ENCODE assay signal across 1 cellular context in genomic region chr4:82363896-82364487, GRCh38.
TF ChIP-seq lines count a peak whose summit lies in the region.

No MANE protein-coding gene starts in this region.

TF ChIP-seq in HepG2, 621 proteins besides CTCF, POLR2A, EP300 and RAD21 (continued from another document):
- TF ChIP-seq, protein P1, sequence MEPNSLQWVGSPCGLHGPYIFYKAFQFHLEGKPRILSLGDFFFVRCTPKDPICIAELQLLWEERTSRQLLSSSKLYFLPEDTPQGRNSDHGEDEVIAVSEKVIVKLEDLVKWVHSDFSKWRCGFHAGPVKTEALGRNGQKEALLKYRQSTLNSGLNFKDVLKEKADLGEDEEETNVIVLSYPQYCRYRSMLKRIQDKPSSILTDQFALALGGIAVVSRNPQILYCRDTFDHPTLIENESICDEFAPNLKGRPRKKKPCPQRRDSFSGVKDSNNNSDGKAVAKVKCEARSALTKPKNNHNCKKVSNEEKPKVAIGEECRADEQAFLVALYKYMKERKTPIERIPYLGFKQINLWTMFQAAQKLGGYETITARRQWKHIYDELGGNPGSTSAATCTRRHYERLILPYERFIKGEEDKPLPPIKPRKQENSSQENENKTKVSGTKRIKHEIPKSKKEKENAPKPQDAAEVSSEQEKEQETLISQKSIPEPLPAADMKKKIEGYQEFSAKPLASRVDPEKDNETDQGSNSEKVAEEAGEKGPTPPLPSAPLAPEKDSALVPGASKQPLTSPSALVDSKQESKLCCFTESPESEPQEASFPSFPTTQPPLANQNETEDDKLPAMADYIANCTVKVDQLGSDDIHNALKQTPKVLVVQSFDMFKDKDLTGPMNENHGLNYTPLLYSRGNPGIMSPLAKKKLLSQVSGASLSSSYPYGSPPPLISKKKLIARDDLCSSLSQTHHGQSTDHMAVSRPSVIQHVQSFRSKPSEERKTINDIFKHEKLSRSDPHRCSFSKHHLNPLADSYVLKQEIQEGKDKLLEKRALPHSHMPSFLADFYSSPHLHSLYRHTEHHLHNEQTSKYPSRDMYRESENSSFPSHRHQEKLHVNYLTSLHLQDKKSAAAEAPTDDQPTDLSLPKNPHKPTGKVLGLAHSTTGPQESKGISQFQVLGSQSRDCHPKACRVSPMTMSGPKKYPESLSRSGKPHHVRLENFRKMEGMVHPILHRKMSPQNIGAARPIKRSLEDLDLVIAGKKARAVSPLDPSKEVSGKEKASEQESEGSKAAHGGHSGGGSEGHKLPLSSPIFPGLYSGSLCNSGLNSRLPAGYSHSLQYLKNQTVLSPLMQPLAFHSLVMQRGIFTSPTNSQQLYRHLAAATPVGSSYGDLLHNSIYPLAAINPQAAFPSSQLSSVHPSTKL (CRISPR knock-in tag; IDR thresholded peaks at IDR 0.05) = peak; percentile 13; the same call in 1 of the 2 replicates
- peak; percentile 18 for TF ChIP-seq RBM22 (optimal IDR thresholded peaks at IDR 0.05; ENCODE audit: low read length)
- no peak for TF ChIP-seq ZNF747 (CRISPR knock-in tag; IDR thresholded peaks at IDR 0.05; ENCODE audit: borderline replicate concordance)
- peak; percentile 80 for TF ChIP-seq ZNF770 (CRISPR knock-in tag; IDR thresholded peaks at IDR 0.05)
- TF ChIP-seq CEBPG (CRISPR knock-in tag; IDR thresholded peaks at IDR 0.05) = peak; percentile 61
- TF ChIP-seq BCLAF1 (IDR thresholded peaks at IDR 0.05) = no peak
